In genomic region chr7:44378744-44379143, GRCh38 we compare ENCODE assay signal across 15 cellular contexts. TPM values are rescaled to one million over a fixed set of nuclear protein-coding genes. Genes with fewer than 3 reads are reported as not detected.
A peak's percentile ranks its signal among the peaks of the same experiment; 100 is the strongest.
DNase-seq lines count a peak whose midpoint lies in the region; ATAC-seq, FAIRE-seq and TF ChIP-seq lines count a peak whose summit lies in the region.
"Had no signal": no experiment of that assay in that cellular context is flagged by ENCODE, and none has a peak within 500 bp of the region (broad histone marks: within the 10 kb centered on the region; RNA-seq: fewer than 3 reads in every experiment).

No MANE protein-coding gene starts in this region.

- no peak for TF ChIP-seq CTCF in spleen (IDR thresholded peaks at IDR 0.05 in 8 of 11, conservative IDR thresholded peaks at IDR 0.05 in 3 of 11)

- no peaks in the 10 kb centered on the region for H3K27me3 Mint-ChIP-seq in activated naive CD8-positive, alpha-beta T cell

- intact Hi-C loops in spleen (cut with DNase I; ENCODE audit: low total_unique reads): no loop called here

- no peaks in the 10 kb centered on the region for H3K9me3 Mint-ChIP-seq in activated naive CD8-positive, alpha-beta T cell (ENCODE audit: low read depth)
- H3K9me3 Mint-ChIP-seq: activated T-cell treated with anti-CD3 and anti-CD28 coated beads, Interleukin-2, amount 50 U/mL, for 4 hours; H9 had no signal

- 62 to 77% (median 68%) methylated on average over 3 of the region's 3 CpGs for WGBS in spleen, 5 donors

- no peak overlapping the region for H3K4me3 Mint-ChIP-seq in activated naive CD8-positive, alpha-beta T cell
- H3K4me3 Mint-ChIP-seq: activated T-cell treated with anti-CD3 and anti-CD28 coated beads, Interleukin-2, amount 50 U/mL, for 4 hours; H9 had no signal

- DNase-seq in ACHN (peak; percentile 23), H54 (ENCODE audit: insufficient read length, low spot score) (peak; percentile 84), glomerular visceral epithelial cell (ENCODE audit: extremely low spot score) (peak; percentile 45), spleen (no peak)
- DNase-seq: activated T-cell treated with anti-CD3 and anti-CD28 coated beads, Interleukin-2, amount 50 U/mL, for 4 hours; Caco-2; NCI-H2081 treated with DMSO at 0.1 percent for 48 hours had no signal

- peak overlapping the region; percentile 61 for H3K27ac Mint-ChIP-seq in activated naive CD8-positive, alpha-beta T cell

- peaks cover 0 to 14% (median 0%) of the 10 kb centered on the region in 7 donors for H3K27me3 ChIP-seq in spleen (replicated peaks in 1 of 7)

- no peaks in the 10 kb centered on the region for H3K9me3 ChIP-seq in spleen
- H3K9me3 ChIP-seq: Caco-2 had no signal

- H3K4me1 ChIP-seq in spleen: peaks cover 0 to 18% (median 2%) of the 10 kb centered on the region in 6 donors
- H3K4me1 ChIP-seq: Caco-2 had no signal

- in situ Hi-C loops in ACHN (cut with HindIII; ENCODE audit: low pct_ligation_motif_present, low pct_unique_long_range_greater_than_20kb, low sequenced_read_pairs): no loop called here

- no peak for TF ChIP-seq POLR2A in H54 (IDR thresholded peaks at IDR 0.05; ENCODE audit: low read depth, low read length)
- TF ChIP-seq POLR2A in spleen (IDR thresholded peaks at IDR 0.05): no peak

- ATAC-seq in HG03571 (IDR thresholded peaks at IDR 0.05; ENCODE audit: unreplicated experiment) (no peak), GM18502 (IDR thresholded peaks at IDR 0.05; ENCODE audit: poor library complexity, unreplicated experiment) (no peak), GM18868 (IDR thresholded peaks at IDR 0.05; ENCODE audit: unreplicated experiment) (no peak)
- ATAC-seq: activated T-cell treated with anti-CD3 and anti-CD28 coated beads, Interleukin-2, amount 50 U/mL, for 4 hours had no signal

- H3K4me1 Mint-ChIP-seq in activated naive CD8-positive, alpha-beta T cell (ENCODE audit: low read depth): no peaks in the 10 kb centered on the region
- H3K4me1 Mint-ChIP-seq: H9 had no signal

- no peak overlapping the region for H3K4me3 ChIP-seq in spleen

- peaks cover 0 to 32% (median 13%) of the 10 kb centered on the region in 6 donors for H3K36me3 ChIP-seq in spleen

- H3K36me3 Mint-ChIP-seq in activated naive CD8-positive, alpha-beta T cell: no peaks in the 10 kb centered on the region

- peak; percentile 11 for FAIRE-seq in H54 (lab: Jason Lieb, UNC)
- FAIRE-seq: endometrium had no signal

- no peak overlapping the region for H3K27ac ChIP-seq in spleen
- H3K27ac ChIP-seq: HL-60 had no signal

RNA-seq across cellular contexts. Expression of gene CAMK2B, which starts 53.4 kb away (rescaled TPM):
- total RNA-seq in spleen: 1 to 10 TPM in 1 of 7 donors, under 1 TPM in 4, not detected in 2; 0.20 to 2.9 (median 0.29) TPM
- 1 to 10 TPM in 1 of 3 donors, under 1 TPM in 2; 0.57 to 1.1 (median 0.65) TPM for polyA plus RNA-seq in spleen
- total RNA-seq: Caco-2, mononuclear cell had no signal
